ENCODE assay signal across 9 cellular contexts in genomic region chr17:65987988-65988387, GRCh38.
DNase-seq lines count a peak whose midpoint lies in the region; ATAC-seq and TF ChIP-seq lines count a peak whose summit lies in the region.
"Had no signal": no experiment of that assay in that cellular context is flagged by ENCODE, and none has a peak within 500 bp of the region (broad histone marks: within the 10 kb centered on the region; RNA-seq: fewer than 3 reads in every experiment).

No MANE protein-coding gene starts in this region.

- no peak overlapping the region for H3K27ac ChIP-seq in CD8-positive, alpha-beta memory T cell (ENCODE audit: low read depth, low read length)

- no peak overlapping the region for H3K4me3 ChIP-seq in GM12864 (ENCODE audit: low read depth, low read length)
- H3K4me3 ChIP-seq in CD8-positive, alpha-beta memory T cell (ENCODE audit: low read length), result no peak overlapping the region

- H3K4me1 ChIP-seq in CD8-positive, alpha-beta memory T cell (ENCODE audit: insufficient read depth, low read length), result no peaks in the 10 kb centered on the region

- H3K4me1 Mint-ChIP-seq in MCF 10A (ENCODE audit: insufficient read depth, unreplicated experiment) (peaks cover 17% of the 10 kb centered on the region), neural crest cell (no peaks in the 10 kb centered on the region)
- no peaks in the 10 kb centered on the region for H3K4me1 Mint-ChIP-seq in T-helper 2 cell treated with Interferon-gamma antibody and Interleukin-4, amounts not matched to agents 5 μg/mL and 100 μg/mL, for 36 hours (ENCODE audit: low read depth)
- H3K4me1 Mint-ChIP-seq in CD8-positive, alpha-beta memory T cell, result no peaks in the 10 kb centered on the region
- H3K4me1 Mint-ChIP-seq: nephron had no signal

- H3K9me3 Mint-ChIP-seq in MCF 10A (ENCODE audit: unreplicated experiment) (no peaks in the 10 kb centered on the region), neural crest cell (peaks cover 7% of the 10 kb centered on the region)
- peaks cover 10% of the 10 kb centered on the region for H3K9me3 Mint-ChIP-seq in T-helper 2 cell treated with Interferon-gamma antibody and Interleukin-4, amounts not matched to agents 5 μg/mL and 100 μg/mL, for 36 hours
- peaks cover 22 to 32% (median 30%) of the 10 kb centered on the region in 5 donors for H3K9me3 Mint-ChIP-seq in CD8-positive, alpha-beta memory T cell

- peaks cover 7% of the 10 kb centered on the region for H3K9me3 ChIP-seq in CD8-positive, alpha-beta memory T cell (ENCODE audit: low read length)

- no peaks in the 10 kb centered on the region for H3K27me3 Mint-ChIP-seq in MCF 10A (ENCODE audit: insufficient read depth, unreplicated experiment)
- no peaks in the 10 kb centered on the region for H3K27me3 Mint-ChIP-seq in neural crest cell (ENCODE audit: low read depth)
- H3K27me3 Mint-ChIP-seq in T-helper 2 cell treated with Interferon-gamma antibody and Interleukin-4, amounts not matched to agents 5 μg/mL and 100 μg/mL, for 36 hours (ENCODE audit: low read depth), result peaks cover 3% of the 10 kb centered on the region
- no peaks in the 10 kb centered on the region for H3K27me3 Mint-ChIP-seq in CD8-positive, alpha-beta memory T cell

- DNase-seq in GM12864 (ENCODE audit: low read depth) (peak; percentile 18), NAMALWA (ENCODE audit: low spot score) (peak; percentile 61), MCF 10A (ENCODE audit: unreplicated experiment) (peak; percentile 57), neural crest cell (ENCODE audit: low read depth, low spot score) (no peak)
- DNase-seq in T-helper 2 cell treated with Interferon-gamma antibody and Interleukin-4, amounts not matched to agents 5 μg/mL and 100 μg/mL, for 36 hours (ENCODE audit: low spot score), result no peak
- no peak for DNase-seq in CD8-positive, alpha-beta memory T cell
- no peak for DNase-seq in activated CD4-positive, CD25-positive, alpha-beta regulatory T cell treated with anti-CD3 and anti-CD28 coated beads, Interleukin-2, amount 50 U/mL, for 72 hours

- H3K4me3 Mint-ChIP-seq in MCF 10A (ENCODE audit: unreplicated experiment) (no peak overlapping the region), neural crest cell (no peak overlapping the region)
- no peak overlapping the region for H3K4me3 Mint-ChIP-seq in T-helper 2 cell treated with Interferon-gamma antibody and Interleukin-4, amounts not matched to agents 5 μg/mL and 100 μg/mL, for 36 hours
- H3K4me3 Mint-ChIP-seq in CD8-positive, alpha-beta memory T cell, result no peak overlapping the region
- H3K4me3 Mint-ChIP-seq: nephron had no signal

- no peaks in the 10 kb centered on the region for H3K36me3 ChIP-seq in CD8-positive, alpha-beta memory T cell (ENCODE audit: insufficient read depth, low read length)

- CTCF ChIA-PET in MCF 10A (lab: Yijun Ruan, JAX), result interaction anchor here (0.6 to 3.8 kb wide), 11 partner anchors 10 to 762 kb away, joined by 3 to 34 read pairs (median 3); no protein-coding TSS in a partner anchor
- CTCF ChIA-PET in CD8-positive, alpha-beta memory T cell (lab: Charles Lee), result no interaction called here

- H3K27me3 ChIP-seq in CD8-positive, alpha-beta memory T cell (ENCODE audit: insufficient read depth, low read length, poor library complexity, severe bottlenecking), result no peaks in the 10 kb centered on the region

- no TSS peak for BruUV-seq in MCF 10A (replicated peaks; lab: Mats Ljungman, UMichigan)

- POLR2A ChIA-PET in MCF 10A (lab: Yijun Ruan, JAX), result no interaction called here
- POLR2A ChIA-PET in CD8-positive, alpha-beta memory T cell (lab: Charles Lee), result no interaction called here

- intact Hi-C loops in MCF 10A (cut with micrococcal nuclease), result loop anchor here (1.0 to 10.0 kb wide), 7 partner anchors 179 to 757 kb away; partner anchors contain the start of gene AXIN2

- H3K27ac Mint-ChIP-seq in MCF 10A (ENCODE audit: low read depth, unreplicated experiment) (no peak overlapping the region), neural crest cell (ENCODE audit: unreplicated experiment) (no peak overlapping the region)
- no peak overlapping the region for H3K27ac Mint-ChIP-seq in T-helper 2 cell treated with Interferon-gamma antibody and Interleukin-4, amounts not matched to agents 5 μg/mL and 100 μg/mL, for 36 hours
- H3K27ac Mint-ChIP-seq in CD8-positive, alpha-beta memory T cell, result no peak overlapping the region
- H3K27ac Mint-ChIP-seq: nephron had no signal

- ATAC-seq in GM21360 (IDR thresholded peaks at IDR 0.05; ENCODE audit: unreplicated experiment), result no peak

- no peaks in the 10 kb centered on the region for H3K36me3 Mint-ChIP-seq in MCF 10A (ENCODE audit: insufficient read depth, unreplicated experiment)
- H3K36me3 Mint-ChIP-seq in neural crest cell (ENCODE audit: low read depth), result peaks cover 9% of the 10 kb centered on the region
- peaks cover 2% of the 10 kb centered on the region for H3K36me3 Mint-ChIP-seq in T-helper 2 cell treated with Interferon-gamma antibody and Interleukin-4, amounts not matched to agents 5 μg/mL and 100 μg/mL, for 36 hours (ENCODE audit: low read depth)
- peaks cover 0 to 41% (median 3%) of the 10 kb centered on the region in 3 donors for H3K36me3 Mint-ChIP-seq in CD8-positive, alpha-beta memory T cell

- TF ChIP-seq CTCF in GM12864 (IDR thresholded peaks at IDR 0.05; ENCODE audit: low read depth, low read length, missing control alignments) (peak; percentile 53), MCF 10A (IDR thresholded peaks at IDR 0.05; ENCODE audit: unreplicated experiment) (peak; percentile 70), neural crest cell (conservative IDR thresholded peaks at IDR 0.05) (peak; percentile 78)

Comparison
In these comparisons a context has a peak if more than half of its experiments do, and no peak if none do; other contexts are left out.
1. DNase-seq: peak in GM12864 (single experiment), NAMALWA (single experiment) and MCF 10A (single experiment); none in neural crest cell (single experiment), T-helper 2 cell treated with Interferon-gamma antibody and Interleukin-4, amounts not matched to agents 5 μg/mL and 100 μg/mL, for 36 hours (single experiment), CD8-positive, alpha-beta memory T cell (0 of 5) and activated CD4-positive, CD25-positive, alpha-beta regulatory T cell treated with anti-CD3 and anti-CD28 coated beads, Interleukin-2, amount 50 U/mL, for 72 hours (single experiment).
2. Peak in every context shown above with its lines, with median percentiles within 50 percentile points of each other: CTCF ChIP-seq.